In genomic region chr9:85533538-85533937, GRCh38 we compare ENCODE assay signal across 15 cellular contexts.
DNase-seq lines count a peak whose midpoint lies in the region; ATAC-seq, FAIRE-seq and TF ChIP-seq lines count a peak whose summit lies in the region.
"Had no signal": no experiment of that assay in that cellular context is flagged by ENCODE, and none has a peak within 500 bp of the region (broad histone marks: within the 10 kb centered on the region; RNA-seq: fewer than 3 reads in every experiment).

No MANE protein-coding gene starts in this region.

- no peaks in the 10 kb centered on the region for H3K27me3 ChIP-seq in HL-60 (ENCODE audit: insufficient read depth, poor library complexity, severe bottlenecking)
- H3K27me3 ChIP-seq in bronchial epithelial cell (ENCODE audit: control insufficient read depth, insufficient read depth, low read length) = no peaks in the 10 kb centered on the region
- H3K27me3 ChIP-seq in neutrophil = no peaks in the 10 kb centered on the region
- H3K27me3 ChIP-seq in PC-3 (ENCODE audit: low read length) = no peaks in the 10 kb centered on the region
- H3K27me3 ChIP-seq: BLaER1 treated with 17β-estradiol and CSF1 and Interleukin-3, amounts not matched to agents 10 nM and 100 nM had no signal

- H2AFZ ChIP-seq in PC-3 (ENCODE audit: low read length) = no peak overlapping the region
- H2AFZ ChIP-seq: GM23338 had no signal

- H4K20me1 ChIP-seq in PC-3 (ENCODE audit: low read length) = no peaks in the 10 kb centered on the region
- H4K20me1 ChIP-seq: BLaER1 treated with 17β-estradiol and CSF1 and Interleukin-3, amounts not matched to agents 10 nM and 100 nM had no signal

- no peaks in the 10 kb centered on the region for H3K36me3 Mint-ChIP-seq in T-helper 17 cell (ENCODE audit: low read depth)
- H3K36me3 Mint-ChIP-seq: CD8-positive, alpha-beta T cell had no signal

- FAIRE-seq in GM12892 (lab: Jason Lieb, UNC) (peak; percentile 56), bronchial epithelial cell (lab: Jason Lieb, UNC) (peak; percentile 98)
- FAIRE-seq: GM18507 had no signal

- CTCF ChIA-PET in PC-3 (lab: Charles Lee) = no interaction called here

- no peaks in the 10 kb centered on the region for H3K79me2 ChIP-seq in PC-3 (ENCODE audit: low read length)

- no peak overlapping the region for H3K4me3 Mint-ChIP-seq in T-helper 17 cell
- H3K4me3 Mint-ChIP-seq: B cell; CD8-positive, alpha-beta T cell; GM23338 had no signal

- H3K9ac ChIP-seq in PC-3 (ENCODE audit: low read length) = no peak overlapping the region
- H3K9ac ChIP-seq: BLaER1 treated with 17β-estradiol and CSF1 and Interleukin-3, amounts not matched to agents 10 nM and 100 nM had no signal

- peak overlapping the region; percentile 68 for H3K27ac ChIP-seq in HL-60 (replicated peaks)
- H3K27ac ChIP-seq in neutrophil = peak overlapping the region; percentile 82
- no peak overlapping the region for H3K27ac ChIP-seq in PC-3 (ENCODE audit: low read length)

- H3K4me1 ChIP-seq in neutrophil (ENCODE audit: control insufficient read depth in 1 of 2, insufficient read depth in 1 of 2, low read depth in 1 of 2, low read length in 1 of 2) (peaks cover 84 to 87% of the 10 kb centered on the region in 2 experiments), PC-3 (ENCODE audit: insufficient read depth, low read length) (no peaks in the 10 kb centered on the region)

- H3K36me3 ChIP-seq in bronchial epithelial cell (ENCODE audit: control insufficient read depth, insufficient read depth, low read length) (no peaks in the 10 kb centered on the region), neutrophil (no peaks in the 10 kb centered on the region), PC-3 (ENCODE audit: low read depth, low read length) (no peaks in the 10 kb centered on the region)
- H3K36me3 ChIP-seq: BLaER1 treated with 17β-estradiol and CSF1 and Interleukin-3, amounts not matched to agents 10 nM and 100 nM had no signal

- TF ChIP-seq CTCF in HL-60 (IDR thresholded peaks at IDR 0.05; ENCODE audit: insufficient read depth, low read length) (no peak), bronchial epithelial cell (IDR thresholded peaks at IDR 0.05; ENCODE audit: insufficient read depth, low read length, severe bottlenecking) (no peak), neutrophil (IDR thresholded peaks at IDR 0.05) (no peak), PC-3 (conservative IDR thresholded peaks at IDR 0.05; ENCODE audit: low read depth, low read length) (no peak)

- ATAC-seq in PC-3 (no peak), T-helper 17 cell (no peak)
- ATAC-seq: CD8-positive, alpha-beta T cell; GM23338; HCT116 had no signal

- intact Hi-C loops in PC-3 (cut with micrococcal nuclease) = no loop called here

- H3K4me3 ChIP-seq in HL-60 (replicated peaks; ENCODE audit: insufficient read depth, low read length) = no peak overlapping the region
- no peak overlapping the region for H3K4me3 ChIP-seq in bronchial epithelial cell (ENCODE audit: low read depth, low read length)
- H3K4me3 ChIP-seq in neutrophil (ENCODE audit: low read depth in 1 of 2, low read length in 1 of 2) = no peak overlapping the region
- no peak overlapping the region for H3K4me3 ChIP-seq in PC-3 (ENCODE audit: low read length)
- H3K4me3 ChIP-seq: BLaER1 treated with 17β-estradiol and CSF1 and Interleukin-3, amounts not matched to agents 10 nM and 100 nM; GM23338 had no signal

- no peaks in the 10 kb centered on the region for H3F3A ChIP-seq in PC-3 (ENCODE audit: low read length, unreplicated experiment)

- H3K27me3 Mint-ChIP-seq in T-helper 17 cell = no peaks in the 10 kb centered on the region

- H3K9me3 ChIP-seq in neutrophil (no peaks in the 10 kb centered on the region), PC-3 (ENCODE audit: low read length) (no peaks in the 10 kb centered on the region), T-helper 17 cell (ENCODE audit: control insufficient read depth, low read length, poor library complexity, severe bottlenecking) (no peaks in the 10 kb centered on the region)
- H3K9me3 ChIP-seq: BLaER1 treated with 17β-estradiol and CSF1 and Interleukin-3, amounts not matched to agents 10 nM and 100 nM had no signal

- H3K27ac Mint-ChIP-seq in T-helper 17 cell = no peak overlapping the region
- H3K27ac Mint-ChIP-seq: B cell; CD8-positive, alpha-beta T cell; GM23338 had no signal

- BruUV-seq in PC-3 (replicated peaks; lab: Mats Ljungman, UMichigan) = no TSS peak

- H3K4me1 Mint-ChIP-seq in T-helper 17 cell = no peaks in the 10 kb centered on the region
- H3K4me1 Mint-ChIP-seq: B cell, GM23338 had no signal

- DNase-seq in GM12892 (ENCODE audit: insufficient read length) (no peak), HL-60 (ENCODE audit: low read depth in 1 of 2, low spot score in 1 of 2) (no peak), bronchial epithelial cell (ENCODE audit: low read depth) (no peak), PC-3 (no peak), T-helper 17 cell (no peak)
- no peak for DNase-seq in activated CD8-positive, alpha-beta memory T cell treated with anti-CD3 and anti-CD28 coated beads, Interleukin-2, amount 50 U/mL, for 4 hours
- DNase-seq: Calu3; CD8-positive, alpha-beta T cell; DMS79 treated with DMSO at 0.1 percent for 48 hours had no signal

- POLR2A ChIA-PET in PC-3 (lab: Charles Lee; ENCODE audit: unreplicated experiment) = no interaction called here

- no peak for TF ChIP-seq POLR2A in GM12892 (IDR thresholded peaks at IDR 0.05; ENCODE audit: low read depth, low read length)

- no peak overlapping the region for H3K4me2 ChIP-seq in PC-3 (ENCODE audit: low read length)
- H3K4me2 ChIP-seq: GM23338 had no signal

- H3K9me2 ChIP-seq in PC-3 (replicated peaks; ENCODE audit: low read length) = no peaks in the 10 kb centered on the region
